19 cellular contexts compared by ENCODE assay signal in genomic region chr10:86951184-86951761, GRCh38. TPM values are rescaled to one million over a fixed set of nuclear protein-coding genes. Genes with fewer than 3 reads are reported as not detected.
DNase-seq lines count a peak whose midpoint lies in the region; ATAC-seq and TF ChIP-seq lines count a peak whose summit lies in the region.
"Had no signal": no experiment of that assay in that cellular context is flagged by ENCODE, and none has a peak within 500 bp of the region (broad histone marks: within the 10 kb centered on the region; RNA-seq: fewer than 3 reads in every experiment).

No MANE protein-coding gene starts in this region.

- DNase-seq in left ventricle myocardium inferior (no peak), cardiac septum (ENCODE audit: low spot score) (no peak), posterior vena cava (ENCODE audit: low spot score) (peak; percentile 54), nucleus accumbens (lab: John Stamatoyannopoulos, UW) (no peak), HCEC 1CT (no peak), GM19240 (ENCODE audit: insufficient read length, low spot score) (no peak)
- DNase-seq: DMS79 treated with DMSO at 0.1 percent for 48 hours, GDM1, GOT3, KG1, NCI-H1092, NCI-H1694, NCI-H446, NCI-H748 treated with DMSO at 0.1 percent for 48 hours, PC-3 had no signal

- H3K27ac ChIP-seq in left ventricle myocardium inferior (replicated peaks) (peak overlapping the region; percentile 88), esophagus (ENCODE audit: low read depth in 2 of 2, low read length in 1 of 2) (peak overlapping the region; percentile 36 to 47)
- H3K27ac ChIP-seq: A549, C4-2B had no signal

- peaks cover 6% of the 10 kb centered on the region for H3K36me3 ChIP-seq in left ventricle myocardium inferior
- H3K36me3 ChIP-seq in esophagus (ENCODE audit: control insufficient read depth in 2 of 2, insufficient read depth in 2 of 2, low read length in 1 of 2): no peaks in the 10 kb centered on the region

- H3K4me1 ChIP-seq in left ventricle myocardium inferior: peaks cover 100% of the 10 kb centered on the region
- peaks cover 0 to 8% of the 10 kb centered on the region in 2 donors for H3K4me1 ChIP-seq in esophagus (ENCODE audit: control insufficient read depth in 2 of 2, insufficient read depth in 2 of 2, low read length in 1 of 2)

- intact Hi-C loops in left ventricle myocardium inferior (cut with micrococcal nuclease) (no loop called here), cardiac septum (cut with DNase I) (no loop called here), posterior vena cava (cut with DNase I) (no loop called here)

- H3K27me3 ChIP-seq in left ventricle myocardium inferior (ENCODE audit: low read depth) (no peaks in the 10 kb centered on the region), esophagus (ENCODE audit: control insufficient read depth in 1 of 2, insufficient read depth in 2 of 2, low read length in 2 of 2) (no peaks in the 10 kb centered on the region)

- no peak overlapping the region for H3K4me3 ChIP-seq in left ventricle myocardium inferior
- H3K4me3 ChIP-seq in esophagus (ENCODE audit: low read depth in 1 of 2, low read length in 2 of 2): no peak overlapping the region
- H3K4me3 ChIP-seq: A549 had no signal

- no peak for ATAC-seq in HG03565 (IDR thresholded peaks at IDR 0.05; ENCODE audit: unreplicated experiment)
- ATAC-seq: A549, PC-3 had no signal

- H3K9me3 ChIP-seq in left ventricle myocardium inferior (replicated peaks): peaks cover 13% of the 10 kb centered on the region
- H3K9me3 ChIP-seq in esophagus (ENCODE audit: control insufficient read depth in 2 of 2, insufficient read depth in 1 of 2, low read depth in 1 of 2, low read length in 1 of 2): peaks cover 0 to 3% of the 10 kb centered on the region in 2 donors
- H3K9me3 ChIP-seq: A549 had no signal

- no peak for TF ChIP-seq CTCF in left ventricle myocardium inferior (IDR thresholded peaks at IDR 0.05; ENCODE audit: borderline replicate concordance)

RNA-seq across cellular contexts. Expression of gene MMRN2, which starts 6.1 kb away (rescaled TPM):
- total RNA-seq in left ventricle myocardium inferior (32.1 TPM), cardiac septum (28.0 TPM), posterior vena cava (10 to 100 TPM; 46.6 to 57.0 TPM)
- polyA plus RNA-seq in esophagus: 1 to 10 TPM; 4.1 to 6.4 TPM

RNA-seq across cellular contexts. Expression of gene SNCG, which starts 7.1 kb away (rescaled TPM):
- total RNA-seq in left ventricle myocardium inferior (14.7 TPM), cardiac septum (9.3 TPM), posterior vena cava (10 to 100 TPM; 55.9 to 61.1 TPM)
- 10 to 100 TPM; 19.1 to 74.0 TPM for polyA plus RNA-seq in esophagus

RNA-seq across cellular contexts. Expression of gene ADIRF, which starts 17.0 kb away (rescaled TPM):
- total RNA-seq in left ventricle myocardium inferior: 41.1 TPM
- total RNA-seq in cardiac septum: 33.0 TPM
- 100 to 1,000 TPM; 104 to 437 TPM for polyA plus RNA-seq in esophagus
- total RNA-seq in posterior vena cava: 100 to 1,000 TPM; 188 to 212 TPM
- polyA plus RNA-seq: A549 had no signal
